In genomic region chr17:77322534-77323412, GRCh38 we compare ENCODE assay signal across 8 cellular contexts.
DNase-seq lines count a peak whose midpoint lies in the region; ATAC-seq and TF ChIP-seq lines count a peak whose summit lies in the region.

No MANE protein-coding gene starts in this region.

- TF ChIP-seq CTCF in AG09309 (IDR thresholded peaks at IDR 0.05; ENCODE audit: control insufficient read depth, insufficient read depth, low read depth, low read length, missing control alignments) (peak; percentile 3), fibroblast of mammary gland (conservative IDR thresholded peaks at IDR 0.05; ENCODE audit: control insufficient read depth, insufficient read depth, low read depth, low read length) (no peak)

- H3K4me3 ChIP-seq in AG09309 (ENCODE audit: control insufficient read depth, low read depth, low read length) (peak overlapping the region; percentile 94), H7 (ENCODE audit: insufficient read depth, low read depth, low read length) (no peak overlapping the region), fibroblast of mammary gland (ENCODE audit: control insufficient read depth, low read depth, low read length) (peak overlapping the region; percentile 50)

- no peaks in the 10 kb centered on the region for H3K27me3 ChIP-seq in H7 (ENCODE audit: control insufficient read depth, insufficient read depth, low read length)

- DNase-seq in AG09309 (ENCODE audit: low read depth): peak; percentile 98
- DNase-seq in H7: peak; percentile 70
- DNase-seq in fibroblast of mammary gland (ENCODE audit: low read depth): peak; percentile 99
- DNase-seq in non-pigmented ciliary epithelial cell (ENCODE audit: low read depth): peak; percentile 94
- no peak for DNase-seq in DMS153 (lab: John Stamatoyannopoulos, UW)
- no peak for DNase-seq in NCI-H1930 (lab: John Stamatoyannopoulos, UW)

- ATAC-seq in SK-N-SH treated with all-trans-retinoic acid at 6 μM for 48 hours (peak; percentile 87), GM18873 (IDR thresholded peaks at IDR 0.05; ENCODE audit: low FRiP score, unreplicated experiment) (no peak)

- H3K36me3 ChIP-seq in H7 (replicated peaks; ENCODE audit: control insufficient read depth, insufficient read depth, low read length): no peaks in the 10 kb centered on the region

TF ChIP-seq in SK-N-SH treated with all-trans-retinoic acid at 6 μM for 48 hours, 23 proteins besides CTCF, POLR2A, EP300 and RAD21:
- TF ChIP-seq ZNF565 (CRISPR knock-in tag; conservative IDR thresholded peaks at IDR 0.05; ENCODE audit: low read depth) (no peak), TCF4 (CRISPR knock-in tag; IDR thresholded peaks at IDR 0.05; ENCODE audit: borderline replicate concordance) (no peak), GLIS3 (CRISPR knock-in tag; IDR thresholded peaks at IDR 0.05) (no peak), ESRRG (CRISPR knock-in tag; IDR thresholded peaks at IDR 0.05) (no peak), SNAI2 (CRISPR knock-in tag; IDR thresholded peaks at IDR 0.05) (peak; percentile 82), TSHZ2 (CRISPR knock-in tag; IDR thresholded peaks at IDR 0.05) (no peak), ZNF8 (CRISPR knock-in tag; IDR thresholded peaks at IDR 0.05) (no peak), RARB (CRISPR knock-in tag; IDR thresholded peaks at IDR 0.05) (no peak), TOX (CRISPR knock-in tag; IDR thresholded peaks at IDR 0.05; ENCODE audit: borderline replicate concordance) (no peak), OSR1 (CRISPR knock-in tag; IDR thresholded peaks at IDR 0.05) (no peak), CREB5 (CRISPR knock-in tag; IDR thresholded peaks at IDR 0.05; ENCODE audit: low read depth) (no peak), ISL1 (CRISPR knock-in tag; IDR thresholded peaks at IDR 0.05) (no peak), ZC3H10 (CRISPR knock-in tag; IDR thresholded peaks at IDR 0.05) (peak; percentile 69; the same call in 1 of the 2 replicates), ZNF70 (CRISPR knock-in tag; IDR thresholded peaks at IDR 0.05) (no peak), CSDC2 (CRISPR knock-in tag; IDR thresholded peaks at IDR 0.05) (peak; percentile 74; the same call in 1 of the 2 replicates), CSRNP3 (CRISPR knock-in tag; IDR thresholded peaks at IDR 0.05) (no peak), PPARA (CRISPR knock-in tag; IDR thresholded peaks at IDR 0.05; ENCODE audit: borderline replicate concordance) (no peak), ZFP3 (CRISPR knock-in tag; IDR thresholded peaks at IDR 0.05) (peak; percentile 73), POU6F1 (CRISPR knock-in tag; IDR thresholded peaks at IDR 0.05; ENCODE audit: borderline replicate concordance, low read depth) (no peak), PATZ1 (CRISPR knock-in tag; IDR thresholded peaks at IDR 0.05; ENCODE audit: borderline replicate concordance) (peak; percentile 96; the same call in 1 of the 2 replicates), ZFP30 (CRISPR knock-in tag; IDR thresholded peaks at IDR 0.05) (no peak), ARNTL (CRISPR knock-in tag; IDR thresholded peaks at IDR 0.05; ENCODE audit: borderline replicate concordance, low read depth) (no peak), BACH2 (CRISPR knock-in tag; IDR thresholded peaks at IDR 0.05; ENCODE audit: borderline replicate concordance) (no peak)

Comparison
In these comparisons a context has a peak if more than half of its experiments do, and no peak if none do; other contexts are left out.
1. DNase-seq: peak in AG09309 (single experiment), H7 (single experiment), fibroblast of mammary gland (single experiment) and non-pigmented ciliary epithelial cell (single experiment); none in DMS153 (single experiment) and NCI-H1930 (0 of 2).